ENCODE assay signal across 21 cellular contexts in the genomic region with DNA sequence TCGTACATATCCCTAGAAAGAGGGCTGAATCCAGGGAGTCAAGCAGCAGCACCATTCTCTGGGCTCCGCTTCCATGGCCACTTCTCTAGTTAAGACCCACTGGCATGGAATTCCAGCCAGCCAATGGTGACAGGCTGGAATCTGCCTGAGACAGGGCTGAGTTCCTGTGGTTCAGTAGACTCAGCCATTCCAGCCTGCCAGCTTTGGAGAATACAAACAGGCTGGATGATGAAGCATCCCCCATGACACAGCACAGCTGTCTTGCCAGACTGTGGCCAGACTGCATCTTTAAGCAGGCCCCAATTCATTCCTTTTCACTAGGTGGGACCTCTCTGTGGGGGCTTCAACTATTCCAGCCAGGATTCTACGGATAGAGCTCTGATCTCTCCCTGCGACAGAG.
DNase-seq lines count a peak whose midpoint lies in the region; ATAC-seq and TF ChIP-seq lines count a peak whose summit lies in the region.
"Had no signal": no experiment of that assay in that cellular context is flagged by ENCODE, and none has a peak within 500 bp of the region (broad histone marks: within the 10 kb centered on the region; RNA-seq: fewer than 3 reads in every experiment).

No MANE protein-coding gene starts in this region.

- H3K36me3 Mint-ChIP-seq in chondrocyte (ENCODE audit: low read depth): peaks cover 11% of the 10 kb centered on the region
- no peaks in the 10 kb centered on the region for H3K36me3 Mint-ChIP-seq in activated T-helper 1 cell treated with anti-CD3 and anti-CD28 coated beads, Interleukin-12 subunit alpha, Interleukin-12 subunit beta, Interleukin-2, Interleukin-4 antibody, amounts not matched to agents 30 ng/mL and 10 ng/mL and 1 ng/mL, durations not matched to agents 14 hours and 24 hours and 36 hours (ENCODE audit: low read depth)
- H3K36me3 Mint-ChIP-seq: IgD-negative memory B cell, T-cell had no signal

- intact Hi-C loops in activated T-helper 1 cell treated with anti-CD3 and anti-CD28 coated beads, Interleukin-12 subunit alpha, Interleukin-12 subunit beta, Interleukin-2, Interleukin-4 antibody, amounts not matched to agents 30 ng/mL and 10 ng/mL and 1 ng/mL, durations not matched to agents 14 hours and 24 hours and 36 hours (cut with micrococcal nuclease): no loop called here

- H3K36me3 ChIP-seq in neuronal stem cell (replicated peaks in 1 of 2; ENCODE audit: control insufficient read depth in 2 of 2, insufficient read depth in 2 of 2, low read length in 2 of 2): no peaks in the 10 kb centered on the region

- no peak overlapping the region for H3K23ac ChIP-seq in neuronal stem cell (ENCODE audit: low read depth, low read length, poor library complexity)

- H3K9me3 ChIP-seq in neuronal stem cell (replicated peaks in 1 of 2; ENCODE audit: control insufficient read depth in 2 of 2, insufficient read depth in 1 of 2, low read depth in 1 of 2, low read length in 2 of 2): no peaks in the 10 kb centered on the region
- H3K9me3 ChIP-seq: SK-N-SH had no signal

- no peak overlapping the region for H3K4me3 Mint-ChIP-seq in chondrocyte (ENCODE audit: unreplicated experiment)
- no peak overlapping the region for H3K4me3 Mint-ChIP-seq in activated T-helper 1 cell treated with anti-CD3 and anti-CD28 coated beads, Interleukin-12 subunit alpha, Interleukin-12 subunit beta, Interleukin-2, Interleukin-4 antibody, amounts not matched to agents 30 ng/mL and 10 ng/mL and 1 ng/mL, durations not matched to agents 14 hours and 24 hours and 36 hours
- H3K4me3 Mint-ChIP-seq: IgD-negative memory B cell, T-cell had no signal

- peaks cover 0 to 3% of the 10 kb centered on the region in 2 donors for H3K4me1 ChIP-seq in neuronal stem cell (ENCODE audit: control insufficient read depth in 2 of 2, insufficient read depth in 1 of 2, low read depth in 1 of 2, low read length in 2 of 2)

- H2BK5ac ChIP-seq in neuronal stem cell (ENCODE audit: low read length): no peak overlapping the region

- H3K27me3 Mint-ChIP-seq in chondrocyte (ENCODE audit: low read depth): no peaks in the 10 kb centered on the region
- no peaks in the 10 kb centered on the region for H3K27me3 Mint-ChIP-seq in activated T-helper 1 cell treated with anti-CD3 and anti-CD28 coated beads, Interleukin-12 subunit alpha, Interleukin-12 subunit beta, Interleukin-2, Interleukin-4 antibody, amounts not matched to agents 30 ng/mL and 10 ng/mL and 1 ng/mL, durations not matched to agents 14 hours and 24 hours and 36 hours (ENCODE audit: insufficient read depth)

- no peak overlapping the region for H3K9ac ChIP-seq in neuronal stem cell (ENCODE audit: low read depth, low read length, poor library complexity)
- H3K9ac ChIP-seq: SK-N-SH had no signal

- peak overlapping the region; percentile 62 for H2BK15ac ChIP-seq in neuronal stem cell (ENCODE audit: low read length)

- peaks cover 63% of the 10 kb centered on the region for H3K4me1 Mint-ChIP-seq in chondrocyte (ENCODE audit: low read depth)
- no peaks in the 10 kb centered on the region for H3K4me1 Mint-ChIP-seq in activated T-helper 1 cell treated with anti-CD3 and anti-CD28 coated beads, Interleukin-12 subunit alpha, Interleukin-12 subunit beta, Interleukin-2, Interleukin-4 antibody, amounts not matched to agents 30 ng/mL and 10 ng/mL and 1 ng/mL, durations not matched to agents 14 hours and 24 hours and 36 hours (ENCODE audit: low read depth)
- H3K4me1 Mint-ChIP-seq: IgD-negative memory B cell, T-cell had no signal

- TF ChIP-seq CTCF in chondrocyte (IDR thresholded peaks at IDR 0.05): no peak

- no peak overlapping the region for H2BK12ac ChIP-seq in neuronal stem cell (ENCODE audit: low read length)

- no peak overlapping the region for H3K4ac ChIP-seq in neuronal stem cell (ENCODE audit: low read length)

- H3K27ac ChIP-seq in neuronal stem cell (replicated peaks; ENCODE audit: low read length): no peak overlapping the region
- H3K27ac ChIP-seq: HL-60 had no signal

- peak overlapping the region; percentile 25 for H3K14ac ChIP-seq in neuronal stem cell (ENCODE audit: low read length)

- peaks cover 34% of the 10 kb centered on the region for H3K9me3 Mint-ChIP-seq in chondrocyte (ENCODE audit: low read depth)
- no peaks in the 10 kb centered on the region for H3K9me3 Mint-ChIP-seq in activated T-helper 1 cell treated with anti-CD3 and anti-CD28 coated beads, Interleukin-12 subunit alpha, Interleukin-12 subunit beta, Interleukin-2, Interleukin-4 antibody, amounts not matched to agents 30 ng/mL and 10 ng/mL and 1 ng/mL, durations not matched to agents 14 hours and 24 hours and 36 hours

- H2AK5ac ChIP-seq in neuronal stem cell (ENCODE audit: low read depth, low read length): no peak overlapping the region

- no peaks in the 10 kb centered on the region for H3K27me3 ChIP-seq in neuronal stem cell (ENCODE audit: control insufficient read depth in 3 of 3, insufficient read depth in 3 of 3, low read depth in 1 of 3, low read length in 3 of 3)

- peak overlapping the region; percentile 34 for H3K18ac ChIP-seq in neuronal stem cell (ENCODE audit: low read length)

- no peak overlapping the region for H3K4me2 ChIP-seq in neuronal stem cell (ENCODE audit: insufficient read depth, low read length, poor library complexity, severe bottlenecking)
- H3K4me2 ChIP-seq: SK-N-SH had no signal

- peak overlapping the region; percentile 72 for H3K27ac Mint-ChIP-seq in chondrocyte (ENCODE audit: unreplicated experiment)
- no peak overlapping the region for H3K27ac Mint-ChIP-seq in activated T-helper 1 cell treated with anti-CD3 and anti-CD28 coated beads, Interleukin-12 subunit alpha, Interleukin-12 subunit beta, Interleukin-2, Interleukin-4 antibody, amounts not matched to agents 30 ng/mL and 10 ng/mL and 1 ng/mL, durations not matched to agents 14 hours and 24 hours and 36 hours
- H3K27ac Mint-ChIP-seq: IgD-negative memory B cell, T-cell had no signal

- DNase-seq in ELF-1 (ENCODE audit: low read depth, low spot score) (peak; percentile 4), LHCN-M2 (ENCODE audit: low read depth) (peak; percentile 47), chondrocyte (ENCODE audit: low spot score) (no peak), neuronal stem cell (ENCODE audit: low spot score) (no peak), NCI-H2196 treated with DMSO at 0.1 percent for 48 hours (lab: John Stamatoyannopoulos, UW; ENCODE audit: unreplicated experiment) (no peak), activated gamma-delta T cell treated with Interleukin-2 at 50 U/mL for 16 hours (no peak)
- DNase-seq in activated T-helper 1 cell treated with anti-CD3 and anti-CD28 coated beads, Interleukin-12 subunit alpha, Interleukin-12 subunit beta, Interleukin-2, Interleukin-4 antibody, amounts not matched to agents 30 ng/mL and 10 ng/mL and 1 ng/mL, durations not matched to agents 14 hours and 24 hours and 36 hours (ENCODE audit: low spot score): no peak
- DNase-seq: AML-193, COR-L47, Karpas-422, NCI-H1105 treated with DMSO at 0.1 percent for 48 hours, NCI-H1694 treated with DMSO at 0.1 percent for 48 hours, NCI-H2227 treated with DMSO at 0.1 percent for 48 hours, NCI-H510A treated with DMSO at 0.1 percent for 48 hours, NCI-H774, SHP77 treated with DMSO at 0.1 percent for 48 hours, SK-N-SH, T-cell had no signal

- H4K91ac ChIP-seq in neuronal stem cell (ENCODE audit: low read depth, low read length, poor library complexity): no peak overlapping the region

- no peak overlapping the region for H2AFZ ChIP-seq in neuronal stem cell (ENCODE audit: low read length)

- no CpG with 5 or more reads among the region's 4 CpGs for WGBS in neuronal stem cell (ENCODE audit: extremely low coverage in 2 of 2, insufficient read length in 2 of 2, insufficient replicate concordance in 1 of 2), 2 donors

- no peak overlapping the region for H2BK120ac ChIP-seq in neuronal stem cell (ENCODE audit: low read depth, low read length)

- H3K4me3 ChIP-seq in neuronal stem cell (ENCODE audit: low read length in 2 of 2): no peak overlapping the region

- H4K8ac ChIP-seq in neuronal stem cell (ENCODE audit: low read depth, low read length): no peak overlapping the region

- H3K79me1 ChIP-seq in neuronal stem cell (ENCODE audit: low read depth, low read length): no peaks in the 10 kb centered on the region

- ATAC-seq in HG03457 (IDR thresholded peaks at IDR 0.05; ENCODE audit: unreplicated experiment): no peak
- ATAC-seq: T-cell had no signal

Comparison
In these comparisons a context has a peak if more than half of its experiments do, and no peak if none do; other contexts are left out.
1. DNase-seq: peak in ELF-1 (single experiment) and LHCN-M2 (single experiment); none in chondrocyte (single experiment), neuronal stem cell (single experiment), activated T-helper 1 cell treated with anti-CD3 and anti-CD28 coated beads, Interleukin-12 subunit alpha, Interleukin-12 subunit beta, Interleukin-2, Interleukin-4 antibody, amounts not matched to agents 30 ng/mL and 10 ng/mL and 1 ng/mL, durations not matched to agents 14 hours and 24 hours and 36 hours (single experiment), NCI-H2196 treated with DMSO at 0.1 percent for 48 hours (single experiment) and activated gamma-delta T cell treated with Interleukin-2 at 50 U/mL for 16 hours (single experiment).